8 cellular contexts compared by ENCODE assay signal in the genomic region with DNA sequence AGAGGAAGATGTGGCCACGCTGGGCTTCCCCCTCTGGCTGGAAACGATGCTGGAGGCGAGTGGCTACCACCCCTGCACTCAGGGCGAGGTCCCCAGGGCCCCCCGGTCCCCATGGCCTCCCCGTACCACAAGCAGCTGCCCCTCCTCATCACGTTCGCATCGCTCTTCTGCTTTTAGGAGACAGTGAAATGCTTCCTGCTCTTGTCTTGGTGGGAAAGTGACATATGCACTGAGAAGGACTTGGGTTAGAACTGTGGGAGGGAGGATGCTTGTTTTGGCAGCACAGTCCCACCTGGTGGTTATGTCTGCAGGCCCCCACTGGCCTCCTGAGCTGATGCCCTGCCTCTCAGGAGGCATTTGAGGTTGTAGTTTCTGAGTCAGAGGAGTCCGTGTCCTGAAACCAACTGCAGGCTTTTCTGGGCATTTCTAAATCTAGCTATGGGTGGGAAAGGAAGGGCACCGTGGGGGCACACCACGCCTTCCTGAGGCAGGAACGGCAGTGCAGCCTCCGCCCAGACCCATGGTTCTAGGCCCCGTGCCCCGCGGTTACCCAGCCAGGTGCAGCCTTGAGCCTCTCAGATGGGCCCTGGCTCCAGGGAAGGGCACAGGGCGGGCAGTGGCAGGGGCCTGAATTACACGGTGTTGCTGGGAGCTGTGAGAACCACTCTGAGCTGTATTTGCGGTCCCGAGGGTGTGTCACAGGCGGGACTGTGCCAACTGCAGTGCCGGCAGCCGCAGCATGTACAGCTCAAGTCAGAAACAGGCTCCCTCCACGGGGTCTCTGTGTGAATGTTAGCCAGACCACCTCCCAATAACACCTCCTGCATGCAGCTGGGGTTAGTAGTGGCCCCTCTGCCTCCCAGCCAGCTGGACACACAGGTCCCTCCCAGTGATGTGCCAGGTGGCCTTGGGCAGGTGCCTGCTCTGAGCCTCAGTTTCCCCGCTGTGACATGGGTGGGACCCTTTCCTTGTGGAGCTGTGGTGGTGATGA.
DNase-seq lines count a peak whose midpoint lies in the region; ATAC-seq lines count a peak whose summit lies in the region.

No MANE protein-coding gene starts in this region.

- intact Hi-C loops in cardiac septum (cut with DNase I) = no loop called here
- intact Hi-C loops in left cardiac atrium (cut with DNase I) = no loop called here

- no peaks in the 10 kb centered on the region for H3K36me3 Mint-ChIP-seq in memory B cell

- DNase-seq in cardiac septum (ENCODE audit: low spot score) (peak; percentile 74), left cardiac atrium (no peak), RPMI8226 (peak; percentile 85), memory B cell (ENCODE audit: low spot score in 2 of 2) (no peak), NCI-H1930 (lab: John Stamatoyannopoulos, UW) (no peak), NCI-H146 (lab: John Stamatoyannopoulos, UW) (no peak), DMS79 (lab: John Stamatoyannopoulos, UW) (no peak)

- peaks cover 4% of the 10 kb centered on the region for H3K27me3 Mint-ChIP-seq in memory B cell

- H3K27ac Mint-ChIP-seq in memory B cell = no peak overlapping the region

- no peak overlapping the region for H3K4me3 Mint-ChIP-seq in memory B cell

- peaks cover 12% of the 10 kb centered on the region for H3K4me1 Mint-ChIP-seq in memory B cell

- no peaks in the 10 kb centered on the region for H3K9me3 Mint-ChIP-seq in memory B cell

- ATAC-seq in left cardiac atrium = no peak
- ATAC-seq in HG02885 (IDR thresholded peaks at IDR 0.05; ENCODE audit: poor library complexity, unreplicated experiment) = peak; percentile 61
- peak; percentile 37 for ATAC-seq in memory B cell (ENCODE audit: low read depth)

Comparison
In these comparisons a context has a peak if more than half of its experiments do, and no peak if none do; other contexts are left out.
1. DNase-seq: peak in cardiac septum (single experiment) and RPMI8226 (single experiment); none in left cardiac atrium (single experiment), memory B cell (0 of 2), NCI-H1930 (0 of 2), NCI-H146 (single experiment) and DMS79 (single experiment).
2. ATAC-seq: peak in HG02885 (single experiment) and memory B cell (single experiment); none in left cardiac atrium (0 of 2).